27 cellular contexts compared by ENCODE assay signal in genomic region chr5:59064256-59064655, GRCh38.
"Had no signal": no experiment of that assay in that cellular context is flagged by ENCODE, and none has a peak within 500 bp of the region (broad histone marks: within the 10 kb centered on the region; RNA-seq: fewer than 3 reads in every experiment).

No MANE protein-coding gene starts in this region.

- H3K36me3 ChIP-seq: brain microvascular endothelial cell, Peyer's patch had no signal

- H3K4me1 ChIP-seq: Peyer's patch had no signal

- H3K27me3 ChIP-seq: brain microvascular endothelial cell, Peyer's patch had no signal

- H3K4me3 ChIP-seq: Peyer's patch had no signal

- H3K27ac ChIP-seq: Peyer's patch, RWPE1 had no signal

- DNase-seq: activated CD4-positive, alpha-beta memory T cell treated with anti-CD3 and anti-CD28 coated beads for 36 hours; activated CD4-positive, alpha-beta T cell treated with anti-CD3 and anti-CD28 coated beads for 48 hours; activated CD4-positive, CD25-positive, alpha-beta regulatory T cell treated with anti-CD3 and anti-CD28 coated beads, Interleukin-2, amount 50 U/mL, for 72 hours; activated CD8-positive, alpha-beta memory T cell treated with anti-CD3 and anti-CD28 coated beads for 24 hours; activated effector memory CD4-positive, alpha-beta T cell treated with anti-CD3 and anti-CD28 coated beads, Interleukin-2, amount 50 U/mL, for 16 hours; activated naive CD4-positive, alpha-beta T cell treated with Interleukin-2 at 50 U/mL for 16 hours; activated naive CD8-positive, alpha-beta T cell treated with anti-CD3 and anti-CD28 coated beads, Interleukin-2, amount 50 U/mL, for 24 hours; activated T-cell treated with anti-CD3 and anti-CD28 coated beads, Interleukin-2, amount 50 U/mL, for 4 hours; amygdala; brain microvascular endothelial cell; Karpas-422; MM.1S; NCI-H1105; NCI-H1436; NCI-H1694 treated with DMSO at 0.1 percent for 48 hours; NCI-H2029 treated with DMSO at 0.1 percent for 48 hours; NCI-H510A treated with DMSO at 0.1 percent for 48 hours; NCI-H69; NK-92 treated with Interleukin-12 subunit alpha and Interleukin-12 subunit beta, amount 100 ng/mL, for 24 hours; OCI-M1; Peyer's patch; SIG-M5; T-helper 17 cell; T-helper 9 cell had no signal

- ATAC-seq: activated naive CD4-positive, alpha-beta T cell treated with anti-CD3 and anti-CD28 coated beads, Interleukin-2, amount 50 U/mL, for 72 hours; activated naive CD8-positive, alpha-beta T cell treated with anti-CD3 and anti-CD28 coated beads, Interleukin-2, amount 50 U/mL, for 24 hours; activated T-cell treated with anti-CD3 and anti-CD28 coated beads, Interleukin-2, amount 50 U/mL, for 4 hours; T-helper 17 cell; WTC11 had no signal

- H3K9me3 ChIP-seq: Peyer's patch had no signal
